In the genomic region with DNA sequence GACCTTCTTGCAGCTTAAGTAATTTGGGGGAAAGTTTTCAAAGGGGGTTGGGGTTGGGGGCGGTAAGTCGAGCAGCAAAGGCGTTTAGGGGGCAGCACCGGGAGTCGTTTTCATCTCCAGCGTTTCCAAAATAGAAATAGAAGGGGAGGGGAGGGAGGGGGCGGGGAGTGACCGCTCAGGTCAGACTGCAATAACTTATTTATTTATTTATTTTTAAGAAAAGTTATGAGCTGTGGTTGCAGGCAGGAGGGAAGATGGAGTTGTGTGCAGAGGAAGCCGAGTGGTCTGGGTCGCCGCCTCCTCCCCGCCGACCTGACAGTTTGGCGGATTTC, we compare ENCODE assay signal across 10 cellular contexts. TPM values are rescaled to one million over a fixed set of nuclear protein-coding genes. Genes with fewer than 3 reads are reported as not detected.
A peak's percentile ranks its signal among the peaks of the same experiment; 100 is the strongest.
DNase-seq lines count a peak whose midpoint lies in the region; ATAC-seq and TF ChIP-seq lines count a peak whose summit lies in the region.
"Had no signal": no experiment of that assay in that cellular context is flagged by ENCODE, and none has a peak within 500 bp of the region (broad histone marks: within the 10 kb centered on the region; RNA-seq: fewer than 3 reads in every experiment).

No MANE protein-coding gene starts in this region.

- H3K4me1 Mint-ChIP-seq in CD8-positive, alpha-beta memory T cell, result peaks cover 2 to 9% (median 4%) of the 10 kb centered on the region in 3 donors

- ATAC-seq in heart right ventricle, result no peak
- no peak for ATAC-seq in upper lobe of right lung
- no peak for ATAC-seq in HG03520 (IDR thresholded peaks at IDR 0.05; ENCODE audit: unreplicated experiment)

- peaks cover 0 to 81% (median 66%) of the 10 kb centered on the region in 7 donors for H3K27me3 ChIP-seq in heart right ventricle
- peaks cover 20 to 25% of the 10 kb centered on the region in 2 donors for H3K27me3 ChIP-seq in duodenal mucosa (ENCODE audit: control insufficient read depth in 1 of 2, insufficient read depth in 2 of 2, low read length in 2 of 2)
- peaks cover 36% of the 10 kb centered on the region for H3K27me3 ChIP-seq in mucosa of stomach (ENCODE audit: control insufficient read depth, insufficient read depth, low read length)
- H3K27me3 ChIP-seq in upper lobe of right lung, result peaks cover 64% of the 10 kb centered on the region
- peaks cover 4% of the 10 kb centered on the region for H3K27me3 ChIP-seq in CD8-positive, alpha-beta memory T cell (ENCODE audit: insufficient read depth, low read length, poor library complexity, severe bottlenecking)

- H3K27me3 Mint-ChIP-seq in CD8-positive, alpha-beta memory T cell, result peaks cover 37 to 56% of the 10 kb centered on the region in 2 donors

- WGBS in heart right ventricle, 2 donors, result 1 to 2% methylated on average over 14 of the region's 14 CpGs

- H3K9ac ChIP-seq in duodenal mucosa (ENCODE audit: low read depth in 1 of 2, low read length in 2 of 2), result peak overlapping the region; percentile 78 to 85
- peak overlapping the region; percentile 93 for H3K9ac ChIP-seq in mucosa of stomach (ENCODE audit: low read length)

- H3K36me3 Mint-ChIP-seq in CD8-positive, alpha-beta memory T cell, result no peaks in the 10 kb centered on the region

- DNase-seq in heart right ventricle (no peak), cardiac septum (ENCODE audit: low spot score) (no peak), upper lobe of right lung (no peak), NCI-H2081 (lab: John Stamatoyannopoulos, UW) (no peak)
- DNase-seq in CD8-positive, alpha-beta memory T cell, result no peak
- DNase-seq: cerebellar nuclear complex; stimulated activated naive CD4-positive, alpha-beta T cell had no signal

- H3K4me3 Mint-ChIP-seq in CD8-positive, alpha-beta memory T cell, result no peak overlapping the region

- H3K36me3 ChIP-seq in heart right ventricle (peaks cover 0 to 26% (median 0%) of the 10 kb centered on the region in 9 donors), duodenal mucosa (ENCODE audit: control insufficient read depth in 1 of 2, insufficient read depth in 2 of 2, low read length in 2 of 2) (peaks cover 7 to 10% of the 10 kb centered on the region in 2 donors), mucosa of stomach (ENCODE audit: control insufficient read depth, insufficient read depth, low read length) (peaks cover 8% of the 10 kb centered on the region), upper lobe of right lung (no peaks in the 10 kb centered on the region)
- no peaks in the 10 kb centered on the region for H3K36me3 ChIP-seq in CD8-positive, alpha-beta memory T cell (ENCODE audit: insufficient read depth, low read length)

- POLR2A ChIA-PET in CD8-positive, alpha-beta memory T cell (lab: Charles Lee), result no interaction called here

- H3K27ac ChIP-seq in heart right ventricle (peak overlapping the region in 9 of 10 donors; percentile 36 to 94 (median 86)), duodenal mucosa (ENCODE audit: low read depth, low read length) (peak overlapping the region; percentile 70), upper lobe of right lung (no peak overlapping the region)
- no peak overlapping the region for H3K27ac ChIP-seq in CD8-positive, alpha-beta memory T cell (ENCODE audit: low read depth, low read length)

- no peaks in the 10 kb centered on the region for H3K9me3 ChIP-seq in heart right ventricle
- no peaks in the 10 kb centered on the region for H3K9me3 ChIP-seq in duodenal mucosa (ENCODE audit: control insufficient read depth in 1 of 2, low read length in 2 of 2)
- no peaks in the 10 kb centered on the region for H3K9me3 ChIP-seq in mucosa of stomach (ENCODE audit: control insufficient read depth, low read length)
- no peaks in the 10 kb centered on the region for H3K9me3 ChIP-seq in upper lobe of right lung
- H3K9me3 ChIP-seq in CD8-positive, alpha-beta memory T cell (ENCODE audit: low read length), result no peaks in the 10 kb centered on the region

- peaks cover 0 to 13% (median 6%) of the 10 kb centered on the region in 5 donors for H3K9me3 Mint-ChIP-seq in CD8-positive, alpha-beta memory T cell

- intact Hi-C loops in heart right ventricle (cut with DNase I) (loop anchor here in 6 of 10 donors (5.0 to 10.0 kb wide), 10 partner anchors 45 to 422 kb away; no protein-coding TSS in a partner anchor), cardiac septum (cut with DNase I) (loop anchor here (5.0 to 10.0 kb wide), 4 partner anchors 65 to 392 kb away; no protein-coding TSS in a partner anchor), upper lobe of right lung (cut with DNase I) (no loop called here)

- CTCF ChIA-PET in CD8-positive, alpha-beta memory T cell (lab: Charles Lee), result no interaction called here

- peak overlapping the region; percentile 54 to 85 (median 72) for H3K4me3 ChIP-seq in heart right ventricle
- peak overlapping the region; percentile 86 to 87 for H3K4me3 ChIP-seq in duodenal mucosa (ENCODE audit: low read depth in 1 of 2, low read length in 2 of 2)
- peak overlapping the region; percentile 71 for H3K4me3 ChIP-seq in mucosa of stomach (ENCODE audit: low read length)
- H3K4me3 ChIP-seq in upper lobe of right lung, result peak overlapping the region; percentile 57
- no peak overlapping the region for H3K4me3 ChIP-seq in CD8-positive, alpha-beta memory T cell (ENCODE audit: low read length)

- TF ChIP-seq CTCF in heart right ventricle (IDR thresholded peaks at IDR 0.05) (no peak), upper lobe of right lung (IDR thresholded peaks at IDR 0.05) (no peak)

- no peak overlapping the region for H3K27ac Mint-ChIP-seq in CD8-positive, alpha-beta memory T cell

- H3K4me1 ChIP-seq in heart right ventricle, result peaks cover 0 to 62% (median 39%) of the 10 kb centered on the region in 9 donors
- peaks cover 23% of the 10 kb centered on the region in 2 donors for H3K4me1 ChIP-seq in duodenal mucosa (ENCODE audit: control insufficient read depth in 1 of 2, insufficient read depth in 2 of 2, low read length in 2 of 2)
- H3K4me1 ChIP-seq in mucosa of stomach (ENCODE audit: control insufficient read depth, insufficient read depth, low read length), result peaks cover 48% of the 10 kb centered on the region
- H3K4me1 ChIP-seq in upper lobe of right lung, result peaks cover 20% of the 10 kb centered on the region
- no peaks in the 10 kb centered on the region for H3K4me1 ChIP-seq in CD8-positive, alpha-beta memory T cell (ENCODE audit: insufficient read depth, low read length)

RNA-seq across cellular contexts. Expression of a gene that starts 1.5 kb away (rescaled TPM):
- total RNA-seq in heart right ventricle (10 to 100 TPM in 8 of 10 donors, 1 to 10 TPM in 2; 7.9 to 25.7 (median 12.8) TPM), cardiac septum (24.0 TPM), upper lobe of right lung (5.4 TPM)
- polyA plus RNA-seq in heart right ventricle, result 10 to 100 TPM in 1 of 2 donors, 1 to 10 TPM in 1; 5.0 to 16.1 TPM
- total RNA-seq in CD8-positive, alpha-beta memory T cell, result not detected
- polyA plus RNA-seq in CD8-positive, alpha-beta memory T cell, result not detected

Comparison
In these comparisons a context has a peak if more than half of its experiments do, and no peak if none do; other contexts are left out.
1. H3K27ac ChIP-seq: peak in heart right ventricle (9 of 10) and duodenal mucosa (single experiment); none in upper lobe of right lung (single experiment) and CD8-positive, alpha-beta memory T cell (single experiment).